In genomic region chr6:35280903-35281302, GRCh38 we compare ENCODE assay signal across 1 cellular context.
A peak's percentile ranks its signal among the peaks of the same experiment; 100 is the strongest.
TF ChIP-seq lines count a peak whose summit lies in the region.

No MANE protein-coding gene starts in this region.

TF ChIP-seq in K562, 482 proteins besides CTCF, POLR2A, EP300 and RAD21:
- TF ChIP-seq ZC3H8 (IDR thresholded peaks at IDR 0.05) (no peak), NFIC (IDR thresholded peaks at IDR 0.05) (peak; percentile 83), KDM1A (IDR thresholded peaks at IDR 0.05) (0 out of 4 replicates have a peak, but pooled peaks of 1 of the 2 experiments have one; percentile 28)
TF ChIP-seq in K562: peak in this region for 2.
